In the genomic region with DNA sequence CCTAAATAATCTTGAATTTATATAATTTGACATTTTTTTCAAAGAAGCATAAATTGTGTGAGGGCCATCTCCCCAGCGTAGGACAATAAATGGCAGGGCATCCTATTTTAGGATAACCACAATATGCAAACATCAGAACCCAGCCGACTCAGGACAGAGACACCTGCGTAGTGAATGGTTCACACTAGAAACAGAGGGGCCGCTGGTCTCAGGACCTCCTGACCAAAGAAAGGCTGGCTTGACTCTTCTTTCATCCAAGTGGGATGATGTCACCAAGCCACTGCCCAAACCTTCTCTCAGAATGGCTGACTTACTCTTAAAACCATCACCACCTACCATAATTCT, we compare ENCODE assay signal across 10 cellular contexts.
DNase-seq lines count a peak whose midpoint lies in the region; ATAC-seq, FAIRE-seq and TF ChIP-seq lines count a peak whose summit lies in the region.
"Had no signal": no experiment of that assay in that cellular context is flagged by ENCODE, and none has a peak within 500 bp of the region (broad histone marks: within the 10 kb centered on the region; RNA-seq: fewer than 3 reads in every experiment).

No MANE protein-coding gene starts in this region.

- no peak for FAIRE-seq in astrocyte (lab: Jason Lieb, UNC)
- FAIRE-seq: colon had no signal

- no peaks in the 10 kb centered on the region for H3K9me3 ChIP-seq in astrocyte (ENCODE audit: insufficient read depth, low read depth, low read length)
- no peaks in the 10 kb centered on the region for H3K9me3 ChIP-seq in HAP-1
- H3K9me3 ChIP-seq: psoas muscle had no signal

- DNase-seq in astrocyte (ENCODE audit: low read depth), result no peak
- DNase-seq in HAP-1 (ENCODE audit: low spot score in 2 of 2), result no peak
- no peak for DNase-seq in KG1 (lab: John Stamatoyannopoulos, UW)
- DNase-seq in DMS114 treated with DMSO at 0.1 percent for 48 hours (lab: John Stamatoyannopoulos, UW; ENCODE audit: unreplicated experiment), result no peak
- no peak for DNase-seq in Calu3
- DNase-seq: psoas muscle had no signal

- H3K27me3 Mint-ChIP-seq in astrocyte (ENCODE audit: low read depth, unreplicated experiment) (no peaks in the 10 kb centered on the region), Calu3 (ENCODE audit: unreplicated experiment) (no peaks in the 10 kb centered on the region)

- H3K9ac ChIP-seq in astrocyte (ENCODE audit: low read length), result no peak overlapping the region

- H3K36me3 ChIP-seq in astrocyte (ENCODE audit: insufficient read depth, low read length) (no peaks in the 10 kb centered on the region), HAP-1 (replicated peaks) (no peaks in the 10 kb centered on the region)

- in situ Hi-C loops in HAP-1 (cut with MboI; ENCODE audit: low sequenced_read_pairs), result no loop called here

- H3K4me3 ChIP-seq in astrocyte (ENCODE audit: insufficient read depth, low read depth, low read length) (no peak overlapping the region), HAP-1 (no peak overlapping the region)
- H3K4me3 ChIP-seq: psoas muscle had no signal

- peaks cover 24% of the 10 kb centered on the region for H3K4me1 ChIP-seq in astrocyte (ENCODE audit: insufficient read depth, low read length)
- no peaks in the 10 kb centered on the region for H3K4me1 ChIP-seq in HAP-1
- H3K4me1 ChIP-seq: psoas muscle had no signal

- ATAC-seq in GM18517 (IDR thresholded peaks at IDR 0.05; ENCODE audit: unreplicated experiment) (peak; percentile 47), GM21515 (IDR thresholded peaks at IDR 0.05; ENCODE audit: unreplicated experiment) (peak; percentile 61), HG03196 (IDR thresholded peaks at IDR 0.05; ENCODE audit: unreplicated experiment) (peak; percentile 65)
- ATAC-seq: psoas muscle had no signal

- H3K27ac ChIP-seq in astrocyte (ENCODE audit: low read depth, low read length), result no peak overlapping the region
- H3K27ac ChIP-seq: psoas muscle had no signal

- no peak overlapping the region for H3K4me2 ChIP-seq in astrocyte (ENCODE audit: low read length)

- peaks cover 83% of the 10 kb centered on the region for H3K79me2 ChIP-seq in astrocyte (ENCODE audit: insufficient read depth, low read length)

- TF ChIP-seq CTCF in astrocyte (IDR thresholded peaks at IDR 0.05; ENCODE audit: insufficient read depth, low read depth, low read length) (no peak), Calu3 (IDR thresholded peaks at IDR 0.05; ENCODE audit: unreplicated experiment) (no peak)

- no peak overlapping the region for H2AFZ ChIP-seq in astrocyte (ENCODE audit: low read depth, low read length)

- CTCF ChIA-PET in Calu3 (lab: Charles Lee), result no interaction called here

- H3K9me3 Mint-ChIP-seq in astrocyte (ENCODE audit: unreplicated experiment) (no peaks in the 10 kb centered on the region), Calu3 (ENCODE audit: low read depth, unreplicated experiment) (no peaks in the 10 kb centered on the region)

- H3K4me1 Mint-ChIP-seq in astrocyte (ENCODE audit: low read depth, unreplicated experiment), result peaks cover 39% of the 10 kb centered on the region
- peaks cover 7% of the 10 kb centered on the region for H3K4me1 Mint-ChIP-seq in Calu3 (ENCODE audit: low read depth, unreplicated experiment)

- H3K27me3 ChIP-seq in astrocyte (ENCODE audit: insufficient read depth, low read length) (no peaks in the 10 kb centered on the region), HAP-1 (ENCODE audit: low read depth) (no peaks in the 10 kb centered on the region)

- H3K36me3 Mint-ChIP-seq in astrocyte (ENCODE audit: low read depth, unreplicated experiment) (peaks cover 11% of the 10 kb centered on the region), Calu3 (ENCODE audit: insufficient read depth, unreplicated experiment) (no peaks in the 10 kb centered on the region)

- intact Hi-C loops in Calu3 (cut with micrococcal nuclease; ENCODE audit: unreplicated experiment), result no loop called here

- peak overlapping the region; percentile 18 for H3K27ac Mint-ChIP-seq in astrocyte (ENCODE audit: unreplicated experiment)
- no peak overlapping the region for H3K27ac Mint-ChIP-seq in Calu3 (ENCODE audit: unreplicated experiment)

- H3K4me3 Mint-ChIP-seq in astrocyte (ENCODE audit: unreplicated experiment) (no peak overlapping the region), Calu3 (ENCODE audit: low read depth, unreplicated experiment) (no peak overlapping the region)

- BruUV-seq in Calu3 (replicated peaks; lab: Mats Ljungman, UMichigan), result no TSS peak

- H4K20me1 ChIP-seq in astrocyte (ENCODE audit: insufficient read depth, low read length), result peaks cover 85% of the 10 kb centered on the region
